ENCODE assay signal across 8 cellular contexts in the genomic region with DNA sequence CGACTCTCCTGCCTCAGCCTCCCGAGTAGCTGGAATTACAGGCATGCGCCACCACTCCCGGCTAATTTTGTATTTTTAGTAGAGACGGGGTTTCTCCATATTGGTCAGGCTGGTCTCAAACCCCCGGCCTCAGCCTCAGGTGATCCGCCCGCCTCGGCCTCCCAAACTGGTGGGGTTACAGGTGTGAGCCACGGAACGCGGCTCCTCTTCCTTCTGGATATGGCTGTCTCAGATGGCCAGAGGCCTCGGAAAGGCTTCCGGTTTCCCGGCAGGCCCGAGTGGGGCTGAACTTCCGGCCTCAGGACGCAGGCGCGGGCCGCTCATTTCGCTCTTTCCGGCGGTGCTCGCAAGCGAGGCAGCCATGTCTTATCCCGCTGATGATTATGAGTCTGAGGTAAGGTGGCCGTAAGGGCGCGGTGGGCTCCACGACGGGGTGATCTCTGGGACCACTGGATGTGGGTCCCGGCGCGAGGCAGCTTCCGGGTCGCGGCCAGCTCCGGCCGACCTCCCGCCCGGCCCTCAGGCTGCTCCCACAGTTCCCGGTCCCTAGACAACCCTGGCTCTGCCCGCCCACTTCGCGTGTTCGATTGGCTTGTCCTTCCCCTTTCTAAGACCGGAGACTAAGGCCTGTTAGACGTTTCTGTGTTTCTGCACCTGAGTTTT.
A peak's percentile ranks its signal among the peaks of the same experiment; 100 is the strongest.
DNase-seq lines count a peak whose midpoint lies in the region; ATAC-seq and TF ChIP-seq lines count a peak whose summit lies in the region.

TSS of gene EIF3L (plus strand) at position 331 of the 663 bp plus-strand sequence. CDS start at position 362, 31 bp downstream.

- H3K4me3 Mint-ChIP-seq in effector memory CD8-positive, alpha-beta T cell = peak within 1 kb of the TSS; percentile 92 to 100

- peak within 1 kb of the TSS; percentile 96 for H3K27ac ChIP-seq in HL-60 (replicated peaks)

- no peak for TF ChIP-seq CTCF in HL-60 (IDR thresholded peaks at IDR 0.05; ENCODE audit: insufficient read depth, low read length)

- H3K4me1 Mint-ChIP-seq in effector memory CD8-positive, alpha-beta T cell (ENCODE audit: low read depth in 2 of 2) = peaks cover 22 to 44% of the 10 kb centered on the region in 2 donors

- peak within 1 kb of the TSS; percentile 99 for H3K27ac Mint-ChIP-seq in effector memory CD8-positive, alpha-beta T cell

- no peaks in the 10 kb centered on the region for H3K9me3 Mint-ChIP-seq in effector memory CD8-positive, alpha-beta T cell

- DNase-seq in C1 segment of cervical spinal cord (lab: John Stamatoyannopoulos, UW) = peak; percentile 49 to 94 (median 87)
- peak; percentile 86 to 94 for DNase-seq in HL-60 (ENCODE audit: low read depth in 1 of 2, low spot score in 1 of 2)
- DNase-seq in NOMO-1 treated with DMSO at 0.1 percent for 48 hours (lab: John Stamatoyannopoulos, UW; ENCODE audit: unreplicated experiment) = peak; percentile 81
- peak; percentile 76 to 78 for DNase-seq in activated CD8-positive, alpha-beta memory T cell treated with anti-CD3 and anti-CD28 coated beads for 4 hours (ENCODE audit: low read depth in 2 of 2)
- peak; percentile 80 to 82 (median 81) for DNase-seq in effector memory CD8-positive, alpha-beta T cell
- peak; percentile 93 for DNase-seq in medulla oblongata (ENCODE audit: extremely low spot score)
- DNase-seq in stimulated activated CD4-positive, alpha-beta T cell treated with anti-CD3 and anti-CD28 coated beads, TNF-alpha, amount 100 ng/mL, for 48 hours (ENCODE audit: low read depth in 3 of 3) = peak; percentile 80 to 83 (median 83)

- H3K27me3 ChIP-seq in HL-60 (ENCODE audit: insufficient read depth, poor library complexity, severe bottlenecking) = no peaks in the 10 kb centered on the region

- peaks cover 43% of the 10 kb centered on the region for H3K36me3 Mint-ChIP-seq in effector memory CD8-positive, alpha-beta T cell (ENCODE audit: insufficient read depth)

- peak; percentile 70 for ATAC-seq in GM19395 (IDR thresholded peaks at IDR 0.05; ENCODE audit: unreplicated experiment)
- peak; percentile 69 for ATAC-seq in effector memory CD8-positive, alpha-beta T cell (replicated peaks)

- no peaks in the 10 kb centered on the region for H3K27me3 Mint-ChIP-seq in effector memory CD8-positive, alpha-beta T cell

- peak within 1 kb of the TSS; percentile 81 for H3K4me3 ChIP-seq in HL-60 (replicated peaks; ENCODE audit: insufficient read depth, low read length)

Comparison
In these comparisons a context has a peak if more than half of its experiments do, and no peak if none do; other contexts are left out.
1. Peak in every context shown above with its lines: DNase-seq, ATAC-seq, H3K4me3 ChIP-seq and H3K27ac ChIP-seq.